Comparison of ENCODE assay signal across 13 cellular contexts in genomic region chr22:42419328-42419881, GRCh38.
A peak's percentile ranks its signal among the peaks of the same experiment; 100 is the strongest.
DNase-seq lines count a peak whose midpoint lies in the region; FAIRE-seq lines count a peak whose summit lies in the region.
"Had no signal": no experiment of that assay in that cellular context is flagged by ENCODE, and none has a peak within 500 bp of the region (broad histone marks: within the 10 kb centered on the region; RNA-seq: fewer than 3 reads in every experiment).

No MANE protein-coding gene starts in this region.

- DNase-seq in GM18507 (ENCODE audit: extremely low spot score, insufficient read length, low read depth) = peak; percentile 56
- DNase-seq in Kasumi-1 (lab: John Stamatoyannopoulos, UW) = peak; percentile 44 to 51
- DNase-seq in germinal center (ENCODE audit: low spot score) = peak; percentile 26
- no peak for DNase-seq in NCI-H187 (lab: John Stamatoyannopoulos, UW)
- DNase-seq in COLO829 (ENCODE audit: low spot score) = no peak
- no peak for DNase-seq in stimulated activated CD4-positive, alpha-beta T cell treated with anti-CD3 and anti-CD28 coated beads, Interleukin-2, amount 100 ng/mL, for 24 hours
- DNase-seq: activated CD4-positive, alpha-beta T cell treated with anti-CD3 and anti-CD28 coated beads, Interleukin-2, amount 10 ng/mL, durations not matched to agents 24 days and 14 days; activated naive CD4-positive, alpha-beta T cell; foreskin keratinocyte; HCEC 1CT; NCI-H524 had no signal

- no peak overlapping the region for H3K4me3 ChIP-seq in skin epidermis

- H3K27ac ChIP-seq in skin epidermis = peak overlapping the region in 14 of 21 experiments; percentile 5 to 76 (median 42)
- H3K27ac ChIP-seq: foreskin keratinocyte had no signal

- FAIRE-seq in GM18507 (lab: Jason Lieb, UNC) = peak; percentile 91
- FAIRE-seq: colon had no signal

Comparison
In these comparisons a context has a peak if more than half of its experiments do, and no peak if none do; other contexts are left out.
1. DNase-seq: peak in GM18507 (single experiment), Kasumi-1 (2 of 2) and germinal center (single experiment); none in NCI-H187 (0 of 2), COLO829 (single experiment) and stimulated activated CD4-positive, alpha-beta T cell treated with anti-CD3 and anti-CD28 coated beads, Interleukin-2, amount 100 ng/mL, for 24 hours (0 of 2).